In the genomic region with DNA sequence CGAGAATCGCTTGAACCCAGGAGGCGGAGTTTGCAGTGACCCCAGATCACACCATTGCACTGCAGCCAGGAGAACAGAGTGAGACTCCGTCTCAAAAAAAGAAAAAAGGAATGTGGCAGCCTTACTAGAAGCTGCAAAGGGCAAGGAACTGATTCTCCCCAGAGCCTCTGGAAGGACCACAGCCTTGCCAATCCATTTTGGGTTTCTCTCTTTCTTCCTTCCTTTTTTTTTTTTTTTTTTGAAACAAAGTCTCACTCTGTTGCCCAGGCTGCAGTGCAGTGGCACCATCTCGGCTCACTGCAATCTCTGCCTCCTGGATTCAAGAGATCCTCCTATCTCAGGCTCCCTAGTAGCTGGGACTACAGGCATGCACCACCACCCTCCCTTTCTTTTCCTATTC, we compare ENCODE assay signal across 18 cellular contexts.
"Had no signal": no experiment of that assay in that cellular context is flagged by ENCODE, and none has a peak within 500 bp of the region (broad histone marks: within the 10 kb centered on the region; RNA-seq: fewer than 3 reads in every experiment).

No MANE protein-coding gene starts in this region.

- H3K9me3 ChIP-seq: body of pancreas had no signal

- ATAC-seq: activated CD8-positive, alpha-beta T cell treated with anti-CD3 and anti-CD28 coated beads for 36 hours; body of pancreas; effector memory CD8-positive, alpha-beta T cell; stimulated activated naive CD8-positive, alpha-beta T cell treated with anti-CD3 and anti-CD28 coated beads, Interleukin-15, amount 100 ng/mL, for 72 hours had no signal

- DNase-seq: activated CD4-positive, alpha-beta T cell treated with anti-CD3 and anti-CD28 coated beads for 48 hours; activated CD4-positive, CD25-positive, alpha-beta regulatory T cell; activated CD8-positive, alpha-beta T cell treated with anti-CD3 and anti-CD28 coated beads for 36 hours; activated naive CD4-positive, alpha-beta T cell treated with anti-CD3 and anti-CD28 coated beads for 36 hours; activated T-cell treated with anti-CD3 and anti-CD28 coated beads, Interleukin-2, amount 50 U/mL, for 24 hours; body of pancreas; effector memory CD8-positive, alpha-beta T cell; immature natural killer cell; nucleus accumbens; posterior cingulate gyrus; stimulated activated CD4-positive, alpha-beta T cell treated with anti-CD3 and anti-CD28 coated beads, Interleukin-15, amount 100 ng/mL, for 24 hours; stimulated activated CD4-positive, alpha-beta T cell treated with anti-CD3 and anti-CD28 coated beads, Interleukin-2, amount 100 ng/mL, for 48 hours; stimulated activated naive CD8-positive, alpha-beta T cell treated with anti-CD3 and anti-CD28 coated beads, Interleukin-15, amount 100 ng/mL, for 72 hours; T-helper 9 cell; trophoblast cell had no signal

- H3K4me3 ChIP-seq: body of pancreas, lung, skin epidermis had no signal

- H3K27ac Mint-ChIP-seq: activated CD8-positive, alpha-beta T cell treated with anti-CD3 and anti-CD28 coated beads for 36 hours; activated naive CD4-positive, alpha-beta T cell treated with anti-CD3 and anti-CD28 coated beads for 36 hours; activated T-cell treated with anti-CD3 and anti-CD28 coated beads, Interleukin-2, amount 50 U/mL, for 24 hours; effector memory CD8-positive, alpha-beta T cell; immature natural killer cell had no signal

- H3K27me3 ChIP-seq: body of pancreas had no signal

- H3K9me3 Mint-ChIP-seq: activated CD8-positive, alpha-beta T cell treated with anti-CD3 and anti-CD28 coated beads for 36 hours; activated naive CD4-positive, alpha-beta T cell treated with anti-CD3 and anti-CD28 coated beads for 36 hours; activated T-cell treated with anti-CD3 and anti-CD28 coated beads, Interleukin-2, amount 50 U/mL, for 24 hours; effector memory CD8-positive, alpha-beta T cell; immature natural killer cell; natural killer cell treated with Interleukin-12 subunit alpha and Interleukin-12 subunit beta and Interleukin-15 and Interleukin-18, amount 100 ng/mL, for 72 hours; stimulated activated naive CD8-positive, alpha-beta T cell treated with anti-CD3 and anti-CD28 coated beads, Interleukin-15, amount 100 ng/mL, for 72 hours had no signal

- H3K4me1 ChIP-seq: body of pancreas had no signal

- H3K36me3 Mint-ChIP-seq: immature natural killer cell; natural killer cell treated with Interleukin-12 subunit alpha and Interleukin-12 subunit beta and Interleukin-15 and Interleukin-18, amount 100 ng/mL, for 72 hours had no signal

- H3K4me3 Mint-ChIP-seq: activated CD8-positive, alpha-beta T cell treated with anti-CD3 and anti-CD28 coated beads for 36 hours; activated naive CD4-positive, alpha-beta T cell treated with anti-CD3 and anti-CD28 coated beads for 36 hours; activated T-cell treated with anti-CD3 and anti-CD28 coated beads, Interleukin-2, amount 50 U/mL, for 24 hours; effector memory CD8-positive, alpha-beta T cell; natural killer cell treated with Interleukin-12 subunit alpha and Interleukin-12 subunit beta and Interleukin-15 and Interleukin-18, amount 100 ng/mL, for 72 hours; stimulated activated naive CD8-positive, alpha-beta T cell treated with anti-CD3 and anti-CD28 coated beads, Interleukin-15, amount 100 ng/mL, for 72 hours had no signal

- H3K4me1 Mint-ChIP-seq: immature natural killer cell had no signal
